Comparison of ENCODE assay signal across 1 cellular context in the genomic region with DNA sequence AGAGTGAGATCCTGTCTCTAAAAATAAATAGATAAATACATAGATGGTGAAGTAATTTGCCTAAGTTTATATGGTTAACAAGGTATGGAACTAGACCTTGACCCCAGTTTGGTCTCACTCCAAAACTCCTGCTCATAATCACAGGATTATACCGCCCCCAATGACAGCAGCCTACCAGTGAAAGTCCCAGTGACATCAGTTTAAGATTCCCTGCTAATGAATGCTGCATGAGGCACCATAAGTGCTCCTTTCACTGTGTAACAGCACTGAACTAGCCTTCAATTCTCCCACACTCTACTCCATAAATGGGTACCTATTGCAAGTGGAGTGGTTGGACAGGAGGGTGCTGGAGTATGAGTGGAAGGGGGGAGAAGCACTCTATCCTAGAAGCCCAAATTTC.
TF ChIP-seq lines count a peak whose summit lies in the region.

No MANE protein-coding gene starts in this region.

TF ChIP-seq in HEK293, 187 proteins besides CTCF, POLR2A, EP300 and RAD21 (continued from another document):
- TF ChIP-seq ZFHX2 (tag by site-specific recombination; conservative IDR thresholded peaks at IDR 0.05) (peak; percentile 27), ZNF747 (tag by site-specific recombination; IDR thresholded peaks at IDR 0.05) (no peak), ZNF768 (tag by site-specific recombination; IDR thresholded peaks at IDR 0.05) (no peak)
TF ChIP-seq in HEK293: peak in this region for 2.
